Comparison of ENCODE assay signal across 8 cellular contexts in the genomic region with DNA sequence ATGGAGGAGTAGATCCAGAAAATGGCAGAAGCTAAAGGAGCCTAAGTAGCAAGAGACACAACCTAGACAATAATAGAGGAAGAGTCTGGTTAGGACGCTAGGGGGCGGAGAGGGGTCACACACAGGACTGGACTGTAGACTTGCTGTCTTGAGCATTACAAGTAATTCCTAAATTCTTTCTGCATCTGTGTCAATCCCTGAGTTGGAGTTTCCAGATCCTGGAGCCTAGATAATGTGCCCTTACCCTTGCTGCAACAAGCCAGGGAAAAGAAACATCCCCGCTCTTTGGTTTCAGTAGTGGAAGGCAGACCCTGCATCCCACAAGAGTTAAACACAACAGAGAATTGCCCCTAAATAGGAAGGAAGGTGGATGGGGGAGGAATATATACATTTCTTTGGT. TPM values are rescaled to one million over a fixed set of nuclear protein-coding genes. Genes with fewer than 3 reads are reported as not detected.
DNase-seq lines count a peak whose midpoint lies in the region; ATAC-seq and TF ChIP-seq lines count a peak whose summit lies in the region.

No MANE protein-coding gene starts in this region.

- TF ChIP-seq CTCF in BE2C (IDR thresholded peaks at IDR 0.05; ENCODE audit: low read depth, low read length) = peak; percentile 73
- TF ChIP-seq CTCF in cardiac fibroblast (IDR thresholded peaks at IDR 0.05; ENCODE audit: low read depth, low read length) = peak; percentile 89

- no peaks in the 10 kb centered on the region for H3K36me3 Mint-ChIP-seq in T-helper 17 cell (ENCODE audit: low read depth)

- no peaks in the 10 kb centered on the region for H3K36me3 ChIP-seq in BE2C

- H3K27me3 ChIP-seq in BE2C = no peaks in the 10 kb centered on the region

- H3K4me3 ChIP-seq in BE2C (ENCODE audit: low read depth, low read length) (no peak overlapping the region), cardiac fibroblast (replicated peaks in 1 of 2; ENCODE audit: low read depth in 2 of 2, low read length in 2 of 2) (no peak overlapping the region)

- H3K27me3 Mint-ChIP-seq in T-helper 17 cell = peaks cover 14% of the 10 kb centered on the region

- no peak overlapping the region for H3K4me3 Mint-ChIP-seq in T-helper 17 cell

- no peaks in the 10 kb centered on the region for H3K4me1 Mint-ChIP-seq in T-helper 17 cell

- no peaks in the 10 kb centered on the region for H3K4me1 ChIP-seq in BE2C

- no peak overlapping the region for H3K27ac Mint-ChIP-seq in T-helper 17 cell

- H3K9me3 ChIP-seq in BE2C (no peaks in the 10 kb centered on the region), T-helper 17 cell (ENCODE audit: control insufficient read depth, low read length, poor library complexity, severe bottlenecking) (no peaks in the 10 kb centered on the region)

- peak; percentile 99 for ATAC-seq in GM18868 (IDR thresholded peaks at IDR 0.05; ENCODE audit: unreplicated experiment)
- peak; percentile 96 for ATAC-seq in HG03039 (IDR thresholded peaks at IDR 0.05; ENCODE audit: unreplicated experiment)
- ATAC-seq in T-helper 17 cell = peak; percentile 70

- DNase-seq in BE2C (peak; percentile 67), NCI-H187 treated with DMSO at 0.1 percent for 48 hours (lab: John Stamatoyannopoulos, UW) (peak; percentile 63), T-helper 17 cell (peak in 1 of 3 donors; percentile 16), cardiac fibroblast (ENCODE audit: low read depth in 2 of 2) (peak; percentile 81 to 85), kidney tubule cell (ENCODE audit: low spot score) (peak; percentile 74)
- DNase-seq in stimulated activated CD4-positive, alpha-beta T cell treated with anti-CD3 and anti-CD28 coated beads, Interleukin-4, amount 100 ng/mL, for 24 hours = peak; percentile 64

RNA-seq across cellular contexts. Expression of a gene that starts 14.9 kb away (rescaled TPM):
- not detected for polyA plus RNA-seq in BE2C (2012; ENCODE audit: insufficient read depth, insufficient read length, low read depth)
- not detected for total RNA-seq in T-helper 17 cell

RNA-seq across cellular contexts. Expression of a gene that starts 20.4 kb away (rescaled TPM):
- polyA plus RNA-seq in BE2C (2012; ENCODE audit: insufficient read depth, insufficient read length, low read depth) = not detected
- total RNA-seq in T-helper 17 cell = under 1 TPM in 1 of 2 donors, not detected in 1; 0.07 TPM
